ENCODE assay signal across 25 cellular contexts in genomic region chr1:155223017-155223416, GRCh38. TPM values are rescaled to one million over a fixed set of nuclear protein-coding genes. Genes with fewer than 3 reads are reported as not detected.
DNase-seq lines count a peak whose midpoint lies in the region; ATAC-seq, FAIRE-seq and TF ChIP-seq lines count a peak whose summit lies in the region.
"Had no signal": no experiment of that assay in that cellular context is flagged by ENCODE, and none has a peak within 500 bp of the region (broad histone marks: within the 10 kb centered on the region; RNA-seq: fewer than 3 reads in every experiment).

No MANE protein-coding gene starts in this region.

- no peak for TF ChIP-seq POLR2A in GM12878 (IDR thresholded peaks at IDR 0.05; ENCODE audit: low read depth, low read length)

- CTCF ChIA-PET in activated CD4-positive, alpha-beta memory T cell treated with anti-CD3 and anti-CD28 coated beads, Interleukin-2, amount 10 ng/mL, durations not matched to agents 7 days and 5 days (lab: Charles Lee) = interaction anchor here (1.8 to 3.1 kb wide), 3 partner anchors 15 to 50 kb away, joined by 4 to 17 read pairs (median 5); partner anchors contain the start of genes KRTCAP2, MTX1 and THBS3
- CTCF ChIA-PET in activated CD4-positive, alpha-beta memory T cell treated with anti-CD3 and anti-CD28 coated beads for 36 hours (lab: Charles Lee) = interaction anchor here (1.6 to 7.2 kb wide), 2 partner anchors 16 to 28 kb away, joined by 5 to 82 read pairs; partner anchors contain the start of genes MTX1 and THBS3
- CTCF ChIA-PET in GM12878 (lab: Yijun Ruan, JAX) = interaction anchor here (1.1 to 7.0 kb wide), 7 partner anchors 15 to 138 kb away, joined by 3 to 154 read pairs (median 21); partner anchors contain the start of genes KRTCAP2, MTX1 and THBS3

- peaks cover 66% of the 10 kb centered on the region for H3K4me1 Mint-ChIP-seq in activated CD4-positive, alpha-beta memory T cell treated with anti-CD3 and anti-CD28 coated beads, Interleukin-2, amount 10 ng/mL, durations not matched to agents 7 days and 5 days
- H3K4me1 Mint-ChIP-seq in activated CD4-positive, alpha-beta memory T cell treated with anti-CD3 and anti-CD28 coated beads for 36 hours (ENCODE audit: low read depth) = peaks cover 33% of the 10 kb centered on the region

- intact Hi-C loops in activated CD4-positive, alpha-beta memory T cell treated with anti-CD3 and anti-CD28 coated beads for 36 hours (cut with micrococcal nuclease) = no loop called here
- intact Hi-C loops in GM12878 (cut with micrococcal nuclease; ENCODE audit: unreplicated experiment) (no loop called here), dorsolateral prefrontal cortex (cut with DNase I) (no loop called here)

- H3K27me3 ChIP-seq in GM12878 (replicated peaks in 1 of 2; ENCODE audit: control insufficient read depth in 2 of 2, insufficient read depth in 2 of 2, low read length in 1 of 2) (no peaks in the 10 kb centered on the region), MG63 (no peaks in the 10 kb centered on the region), dorsolateral prefrontal cortex (no peaks in the 10 kb centered on the region)
- H3K27me3 ChIP-seq: testis had no signal

- peaks cover 39% of the 10 kb centered on the region for H3K4me1 ChIP-seq in GM12878 (ENCODE audit: control insufficient read depth, insufficient read depth, low read length)

- H3K9me3 Mint-ChIP-seq in activated CD4-positive, alpha-beta memory T cell treated with anti-CD3 and anti-CD28 coated beads, Interleukin-2, amount 10 ng/mL, durations not matched to agents 7 days and 5 days = no peaks in the 10 kb centered on the region
- H3K9me3 Mint-ChIP-seq in activated CD4-positive, alpha-beta memory T cell treated with anti-CD3 and anti-CD28 coated beads for 36 hours = no peaks in the 10 kb centered on the region
- H3K9me3 Mint-ChIP-seq: CD4-positive, alpha-beta memory T cell; nephron had no signal

- peak overlapping the region; percentile 10 for H3K27ac Mint-ChIP-seq in activated CD4-positive, alpha-beta memory T cell treated with anti-CD3 and anti-CD28 coated beads, Interleukin-2, amount 10 ng/mL, durations not matched to agents 7 days and 5 days
- no peak overlapping the region for H3K27ac Mint-ChIP-seq in activated CD4-positive, alpha-beta memory T cell treated with anti-CD3 and anti-CD28 coated beads for 36 hours
- H3K27ac Mint-ChIP-seq: activated naive CD8-positive, alpha-beta T cell had no signal

- TF ChIP-seq CTCF in GM12878 (IDR thresholded peaks at IDR 0.05 in 2 of 3, conservative IDR thresholded peaks at IDR 0.05 in 1 of 3; ENCODE audit: control insufficient read depth in 2 of 3, extremely low read depth in 1 of 3, insufficient read depth in 1 of 3, low read depth in 3 of 3, low read length in 3 of 3) (no peak), dorsolateral prefrontal cortex (IDR thresholded peaks at IDR 0.05 in 54 of 56, conservative IDR thresholded peaks at IDR 0.05 in 2 of 56; ENCODE audit: low read depth in 1 of 56, partially characterized antibody in 56 of 56) (no peak)

- no peak for DNase-seq in activated CD4-positive, alpha-beta memory T cell treated with anti-CD3 and anti-CD28 coated beads, Interleukin-2, amount 10 ng/mL, durations not matched to agents 7 days and 5 days
- DNase-seq in activated CD4-positive, alpha-beta memory T cell treated with anti-CD3 and anti-CD28 coated beads for 36 hours = no peak
- DNase-seq in NOMO-1 treated with dmso at 0.1 percent for 144 hours (lab: John Stamatoyannopoulos, UW; ENCODE audit: unreplicated experiment) (peak; percentile 32), GM12878 (ENCODE audit: low read depth, low spot score) (no peak), MG63 (no peak), NCI-H1436 treated with DMSO at 0.1 percent for 48 hours (lab: John Stamatoyannopoulos, UW) (no peak), mucosa of gallbladder (ENCODE audit: low spot score) (no peak), dorsolateral prefrontal cortex (no peak)
- DNase-seq: CD4-positive, alpha-beta memory T cell; DMS79 treated with DMSO at 0.1 percent for 48 hours; hypothalamus; NCI-H1048; NCI-H2081 treated with DMSO at 0.1 percent for 48 hours; NCI-H510A treated with DMSO at 0.1 percent for 48 hours; psoas muscle; small intestine; stimulated activated CD8-positive, alpha-beta memory T cell treated with anti-CD3 and anti-CD28 coated beads, Interleukin-4, amount 100 ng/mL, for 48 hours; SW 1271; testis had no signal

- H3K4me3 ChIP-seq in GM12878 (no peak overlapping the region), MG63 (no peak overlapping the region), dorsolateral prefrontal cortex (no peak overlapping the region)
- H3K4me3 ChIP-seq: psoas muscle, testis had no signal

- no peaks in the 10 kb centered on the region for H4K20me1 ChIP-seq in GM12878 (ENCODE audit: control insufficient read depth, insufficient read depth)

- H3K27ac ChIP-seq in GM12878 (ENCODE audit: control insufficient read depth, insufficient read depth) (0 out of 2 replicates have a peak overlapping the region, but pooled peaks have one; percentile 13), dorsolateral prefrontal cortex (no peak overlapping the region)
- H3K27ac ChIP-seq: psoas muscle, testis had no signal

- H3K9ac ChIP-seq in GM12878 (ENCODE audit: control insufficient read depth, insufficient read depth, low read length) = no peak overlapping the region

- H3K36me3 Mint-ChIP-seq in activated CD4-positive, alpha-beta memory T cell treated with anti-CD3 and anti-CD28 coated beads, Interleukin-2, amount 10 ng/mL, durations not matched to agents 7 days and 5 days (ENCODE audit: low read depth) = peaks cover 29% of the 10 kb centered on the region
- peaks cover 4% of the 10 kb centered on the region for H3K36me3 Mint-ChIP-seq in activated CD4-positive, alpha-beta memory T cell treated with anti-CD3 and anti-CD28 coated beads for 36 hours
- H3K36me3 Mint-ChIP-seq: activated naive CD8-positive, alpha-beta T cell had no signal

- 15% methylated on average over 8 of the region's 8 CpGs for WGBS in GM12878 (ENCODE audit: insufficient coverage, insufficient replicate concordance, low lambda C conversion rate, missing lambda C conversion rate)

- peaks cover 22% of the 10 kb centered on the region for H3K79me2 ChIP-seq in GM12878 (ENCODE audit: control insufficient read depth, insufficient read depth, low read length)

- SMC1A ChIA-PET in GM12878 (lab: Charles Lee; ENCODE audit: uncharacterized antibody, unreplicated experiment) = interaction anchor here (0.8 to 6.7 kb wide), 4 partner anchors 15 to 51 kb away, joined by 3 to 89 read pairs (median 4); partner anchors contain the start of genes KRTCAP2, MTX1 and THBS3

- H2AFZ ChIP-seq in GM12878 (ENCODE audit: control insufficient read depth, low read depth, low read length) = peak overlapping the region; percentile 48; the same call in 1 of the 2 replicates

- BruUV-seq in GM12878 (replicated peaks; lab: Mats Ljungman, UMichigan) = no TSS peak

- ATAC-seq in GM12878 = no peak
- ATAC-seq: Panc1, psoas muscle had no signal

- TF ChIP-seq RAD21 in GM12878 (IDR thresholded peaks at IDR 0.05; ENCODE audit: insufficient read depth, low read depth, low read length) = no peak

- peak overlapping the region; percentile 59; the same call in 1 of the 2 replicates for H3K4me2 ChIP-seq in GM12878 (ENCODE audit: control insufficient read depth, insufficient read depth)

- H3K36me3 ChIP-seq in GM12878 (ENCODE audit: control insufficient read depth in 2 of 2, insufficient read depth in 2 of 2, low read length in 1 of 2) (no peaks in the 10 kb centered on the region; a peak in 1 of 4 replicates), MG63 (peaks cover 6% of the 10 kb centered on the region)

- no peak for TF ChIP-seq EP300 in GM12878 (IDR thresholded peaks at IDR 0.05; ENCODE audit: borderline replicate concordance in 1 of 2, control insufficient read depth in 1 of 2, low read depth in 2 of 2, low read length in 2 of 2)

- in situ Hi-C loops in GM12878 (cut with MboI) = no loop called here

- FAIRE-seq in GM12878 (lab: Jason Lieb, UNC) = no peak
- FAIRE-seq: A204.1, H1, keratinocyte, small intestine had no signal

- RAD21 ChIA-PET in GM12878 (lab: Charles Lee; ENCODE audit: unreplicated experiment) = interaction anchor here (1.6 to 6.5 kb wide), 5 partner anchors 15 to 48 kb away, joined by 3 to 85 read pairs (median 7); partner anchors contain the start of genes MTX1 and THBS3

- POLR2A ChIA-PET in activated CD4-positive, alpha-beta memory T cell treated with anti-CD3 and anti-CD28 coated beads, Interleukin-2, amount 10 ng/mL, durations not matched to agents 7 days and 5 days (lab: Charles Lee) = interaction anchor here (1.9 to 3.8 kb wide), 2 partner anchors 15 to 30 kb away, joined by 6 to 26 read pairs; partner anchors contain the start of genes MTX1 and THBS3
- POLR2A ChIA-PET in activated CD4-positive, alpha-beta memory T cell treated with anti-CD3 and anti-CD28 coated beads for 36 hours (lab: Charles Lee) = no interaction called here
- POLR2A ChIA-PET in GM12878 (lab: Charles Lee) = interaction anchor here (0.5 to 6.9 kb wide), 4 partner anchors 15 to 635 kb away, joined by 4 to 84 read pairs (median 30); partner anchors contain the start of genes MTX1 and THBS3

- H3K9me3 ChIP-seq in GM12878 (replicated peaks; ENCODE audit: control insufficient read depth, insufficient read depth, low read length) (no peaks in the 10 kb centered on the region), MG63 (no peaks in the 10 kb centered on the region)
- H3K9me3 ChIP-seq: psoas muscle, testis had no signal

- H3K4me3 Mint-ChIP-seq in activated CD4-positive, alpha-beta memory T cell treated with anti-CD3 and anti-CD28 coated beads, Interleukin-2, amount 10 ng/mL, durations not matched to agents 7 days and 5 days = no peak overlapping the region
- no peak overlapping the region for H3K4me3 Mint-ChIP-seq in activated CD4-positive, alpha-beta memory T cell treated with anti-CD3 and anti-CD28 coated beads for 36 hours
- H3K4me3 Mint-ChIP-seq: activated naive CD8-positive, alpha-beta T cell; CD4-positive, alpha-beta memory T cell; nephron had no signal

- no peaks in the 10 kb centered on the region for H3K27me3 Mint-ChIP-seq in activated CD4-positive, alpha-beta memory T cell treated with anti-CD3 and anti-CD28 coated beads, Interleukin-2, amount 10 ng/mL, durations not matched to agents 7 days and 5 days
- no peaks in the 10 kb centered on the region for H3K27me3 Mint-ChIP-seq in activated CD4-positive, alpha-beta memory T cell treated with anti-CD3 and anti-CD28 coated beads for 36 hours
- H3K27me3 Mint-ChIP-seq: activated naive CD8-positive, alpha-beta T cell; CD4-positive, alpha-beta memory T cell had no signal

RNA-seq across cellular contexts. Expression of gene MTX1, which starts 14.5 kb away (rescaled TPM):
- total RNA-seq in activated CD4-positive, alpha-beta memory T cell treated with anti-CD3 and anti-CD28 coated beads, Interleukin-2, amount 10 ng/mL, durations not matched to agents 7 days and 5 days = 10 to 100 TPM; 41.2 to 43.1 TPM
- 10 to 100 TPM; 45.2 to 47.9 TPM for total RNA-seq in activated CD4-positive, alpha-beta memory T cell treated with anti-CD3 and anti-CD28 coated beads for 36 hours
- total RNA-seq in GM12878 (2013; cell fraction: nucleolus; rRNA removed) = 8.6 and 10.8 TPM in 2 replicates
- total RNA-seq in GM12878 (2014; rRNA removed) (82.7 and 92.0 TPM in 2 replicates), GM12878 (2014; rRNA removed; fragmentation: Illumina TruSeq; extraction: Trizol) (34.3 and 36.3 TPM in 2 replicates), GM12878 (2021) (42.9 and 47.4 TPM in 2 replicates), mucosa of gallbladder (31.3 TPM), dorsolateral prefrontal cortex (10 to 100 TPM; 13.5 to 26.7 (median 20.0) TPM)
- polyA plus RNA-seq in GM12878 (2011; ENCODE audit: low read depth) = 20.2 TPM
- polyA plus RNA-seq in GM12878 (2011; rRNA removed) (23.1 and 50.9 TPM in 2 replicates), GM12878 (2014; fragmentation: Illumina TruSeq; extraction: Trizol) (17.6 and 43.8 TPM in 2 replicates), GM12878 (2014; fragmentation: Nextera tagmentation; extraction: Ambion mirVana) (10 to 100 TPM; 15.8 to 25.5 TPM), GM12878 (2014; rRNA removed) (66.8 and 78.1 TPM in 2 replicates), GM12878 (2016; fragmentation: Nextera tagmentation; extraction: Ambion mirVana) (10 to 100 TPM; 72.7 to 74.5 TPM)
- 89.6 and 98.0 TPM in 2 replicates for polyA plus RNA-seq in GM12878 (2011; cell fraction: cytosol; rRNA removed)
- polyA plus RNA-seq in GM12878 (2011; cell fraction: nucleus; rRNA removed) = 55.7 and 58.1 TPM in 2 replicates
- polyA plus RNA-seq in GM12878 (2012) = 35.8 and 42.8 TPM in 2 replicates
- 23.8 and 50.1 TPM in 2 replicates for polyA minus RNA-seq in GM12878 (2011; rRNA and poly(A)+ RNA removed)
- polyA minus RNA-seq in GM12878 (2011; cell fraction: cytosol; rRNA and poly(A)+ RNA removed) = 25.9 and 28.2 TPM in 2 replicates
- 17.5 and 21.9 TPM in 2 replicates for polyA minus RNA-seq in GM12878 (2011; cell fraction: nucleus; rRNA and poly(A)+ RNA removed)
- 97.2 and 100 TPM in 2 replicates for total RNA-seq in MG63 (2014; rRNA removed; shearing (Covaris generic); ENCODE audit: low replicate concordance)

RNA-seq across cellular contexts. Expression of gene THBS3, which starts 15.3 kb away (rescaled TPM):
- total RNA-seq in activated CD4-positive, alpha-beta memory T cell treated with anti-CD3 and anti-CD28 coated beads, Interleukin-2, amount 10 ng/mL, durations not matched to agents 7 days and 5 days = 10 to 100 TPM; 30.7 to 32.3 TPM
- 10 to 100 TPM; 15.6 to 17.3 TPM for total RNA-seq in activated CD4-positive, alpha-beta memory T cell treated with anti-CD3 and anti-CD28 coated beads for 36 hours
- 7.2 and 7.8 TPM in 2 replicates for total RNA-seq in GM12878 (2013; cell fraction: nucleolus; rRNA removed)
- total RNA-seq in GM12878 (2014; rRNA removed) = 2.8 and 3.2 TPM in 2 replicates
- total RNA-seq in GM12878 (2014; rRNA removed; fragmentation: Illumina TruSeq; extraction: Trizol) = 1.3 and 1.9 TPM in 2 replicates
- total RNA-seq in GM12878 (2021) = 3.2 and 3.8 TPM in 2 replicates
- polyA plus RNA-seq in GM12878 (2011; ENCODE audit: low read depth) = 5.4 TPM
- 1.8 and 2.3 TPM in 2 replicates for polyA plus RNA-seq in GM12878 (2011; rRNA removed)
- polyA plus RNA-seq in GM12878 (2011; cell fraction: cytosol; rRNA removed) = 2.0 and 2.7 TPM in 2 replicates
- polyA plus RNA-seq in GM12878 (2011; cell fraction: nucleus; rRNA removed) = 19.0 and 24.1 TPM in 2 replicates
- polyA plus RNA-seq in GM12878 (2012) = 8.6 and 10.7 TPM in 2 replicates
- polyA plus RNA-seq in GM12878 (2014; fragmentation: Illumina TruSeq; extraction: Trizol) = 1.8 and 2.0 TPM in 2 replicates
- polyA plus RNA-seq in GM12878 (2014; fragmentation: Nextera tagmentation; extraction: Ambion mirVana) = 1 to 10 TPM in 1 of 2 experiments, under 1 TPM in 1; 0.66 to 1.2 TPM
- 3.1 and 3.6 TPM in 2 replicates for polyA plus RNA-seq in GM12878 (2014; rRNA removed)
- polyA plus RNA-seq in GM12878 (2016; fragmentation: Nextera tagmentation; extraction: Ambion mirVana) = 1 to 10 TPM in 1 of 2 experiments, under 1 TPM in 1; 0.88 to 2.0 TPM
- polyA minus RNA-seq in GM12878 (2011; rRNA and poly(A)+ RNA removed) = 2.8 and 2.9 TPM in 2 replicates
- polyA minus RNA-seq in GM12878 (2011; cell fraction: cytosol; rRNA and poly(A)+ RNA removed) = 1.1 and 2.3 TPM in 2 replicates
- polyA minus RNA-seq in GM12878 (2011; cell fraction: nucleus; rRNA and poly(A)+ RNA removed) = 2.5 and 3.1 TPM in 2 replicates
- total RNA-seq in MG63 (2014; rRNA removed; shearing (Covaris generic); ENCODE audit: low replicate concordance) = 9.1 and 11.0 TPM in 2 replicates
- 43.1 TPM for total RNA-seq in mucosa of gallbladder
- 10 to 100 TPM; 10.2 to 41.2 (median 21.5) TPM for total RNA-seq in dorsolateral prefrontal cortex

RNA-seq across cellular contexts. Expression of gene ENTREP3, which starts 32.3 kb away (rescaled TPM):
- 10 to 100 TPM; 26.3 to 27.3 TPM for total RNA-seq in activated CD4-positive, alpha-beta memory T cell treated with anti-CD3 and anti-CD28 coated beads, Interleukin-2, amount 10 ng/mL, durations not matched to agents 7 days and 5 days
- total RNA-seq in activated CD4-positive, alpha-beta memory T cell treated with anti-CD3 and anti-CD28 coated beads for 36 hours = 10 to 100 TPM; 32.9 to 34.1 TPM
- 10.8 and 12.7 TPM in 2 replicates for total RNA-seq in GM12878 (2013; cell fraction: nucleolus; rRNA removed)
- 5.0 TPM in 2 replicates for total RNA-seq in GM12878 (2014; rRNA removed)
- 1.6 and 1.7 TPM in 2 replicates for total RNA-seq in GM12878 (2014; rRNA removed; fragmentation: Illumina TruSeq; extraction: Trizol)
- 29.5 and 31.8 TPM in 2 replicates for total RNA-seq in GM12878 (2021)
- polyA plus RNA-seq in GM12878 (2011; ENCODE audit: low read depth) = 6.8 TPM
- 2.5 and 3.9 TPM in 2 replicates for polyA plus RNA-seq in GM12878 (2011; rRNA removed)
- 6.8 and 6.9 TPM in 2 replicates for polyA plus RNA-seq in GM12878 (2011; cell fraction: cytosol; rRNA removed)
- 20.4 and 23.2 TPM in 2 replicates for polyA plus RNA-seq in GM12878 (2011; cell fraction: nucleus; rRNA removed)
- polyA plus RNA-seq in GM12878 (2012) = 17.1 and 19.2 TPM in 2 replicates
- 3.2 and 6.4 TPM in 2 replicates for polyA plus RNA-seq in GM12878 (2014; fragmentation: Illumina TruSeq; extraction: Trizol)
- 1 to 10 TPM; 2.5 to 3.8 TPM for polyA plus RNA-seq in GM12878 (2014; fragmentation: Nextera tagmentation; extraction: Ambion mirVana)
- 13.8 and 19.7 TPM in 2 replicates for polyA plus RNA-seq in GM12878 (2014; rRNA removed)
- polyA plus RNA-seq in GM12878 (2016; fragmentation: Nextera tagmentation; extraction: Ambion mirVana) = 1 to 10 TPM; 2.8 to 3.7 TPM
- polyA minus RNA-seq in GM12878 (2011; rRNA and poly(A)+ RNA removed) = 2.8 and 3.9 TPM in 2 replicates
- polyA minus RNA-seq in GM12878 (2011; cell fraction: cytosol; rRNA and poly(A)+ RNA removed) = 4.9 and 7.1 TPM in 2 replicates
- 3.6 and 7.3 TPM in 2 replicates for polyA minus RNA-seq in GM12878 (2011; cell fraction: nucleus; rRNA and poly(A)+ RNA removed)
- 7.7 and 9.2 TPM in 2 replicates for total RNA-seq in MG63 (2014; rRNA removed; shearing (Covaris generic); ENCODE audit: low replicate concordance)
- total RNA-seq in mucosa of gallbladder = 49.0 TPM
- 10 to 100 TPM; 28.2 to 75.1 (median 42.6) TPM for total RNA-seq in dorsolateral prefrontal cortex

RNA-seq across cellular contexts. Expression of gene SCAMP3, which starts 39.1 kb away (rescaled TPM):
- 10 to 100 TPM; 87.5 to 91.9 TPM for total RNA-seq in activated CD4-positive, alpha-beta memory T cell treated with anti-CD3 and anti-CD28 coated beads, Interleukin-2, amount 10 ng/mL, durations not matched to agents 7 days and 5 days
- total RNA-seq in activated CD4-positive, alpha-beta memory T cell treated with anti-CD3 and anti-CD28 coated beads for 36 hours = 10 to 100 TPM; 89.6 to 91.7 TPM
- total RNA-seq in GM12878 (2013; cell fraction: nucleolus; rRNA removed) = 23.2 and 26.9 TPM in 2 replicates
- total RNA-seq in GM12878 (2014; rRNA removed) = 82.3 and 90.4 TPM in 2 replicates
- 14.2 and 17.2 TPM in 2 replicates for total RNA-seq in GM12878 (2014; rRNA removed; fragmentation: Illumina TruSeq; extraction: Trizol)
- total RNA-seq in GM12878 (2021) = 73.3 and 82.1 TPM in 2 replicates
- polyA plus RNA-seq in GM12878 (2011; ENCODE audit: low read depth) = 60.8 TPM
- 45.8 and 93.8 TPM in 2 replicates for polyA plus RNA-seq in GM12878 (2011; rRNA removed)
- 143 and 152 TPM in 2 replicates for polyA plus RNA-seq in GM12878 (2011; cell fraction: cytosol; rRNA removed)
- 98.8 and 99.2 TPM in 2 replicates for polyA plus RNA-seq in GM12878 (2011; cell fraction: nucleus; rRNA removed)
- 58.7 and 60.7 TPM in 2 replicates for polyA plus RNA-seq in GM12878 (2012)
- polyA plus RNA-seq in GM12878 (2014; fragmentation: Illumina TruSeq; extraction: Trizol) = 34.0 and 50.2 TPM in 2 replicates
- polyA plus RNA-seq in GM12878 (2014; fragmentation: Nextera tagmentation; extraction: Ambion mirVana) = 10 to 100 TPM; 55.1 to 84.1 TPM
- 133 and 143 TPM in 2 replicates for polyA plus RNA-seq in GM12878 (2014; rRNA removed)
- polyA plus RNA-seq in GM12878 (2016; fragmentation: Nextera tagmentation; extraction: Ambion mirVana) = 100 to 1,000 TPM; 128 to 130 TPM
- 62.3 and 83.5 TPM in 2 replicates for polyA minus RNA-seq in GM12878 (2011; rRNA and poly(A)+ RNA removed)
- 33.0 and 40.9 TPM in 2 replicates for polyA minus RNA-seq in GM12878 (2011; cell fraction: cytosol; rRNA and poly(A)+ RNA removed)
- 18.5 and 24.1 TPM in 2 replicates for polyA minus RNA-seq in GM12878 (2011; cell fraction: nucleus; rRNA and poly(A)+ RNA removed)
- total RNA-seq in MG63 (2014; rRNA removed; shearing (Covaris generic); ENCODE audit: low replicate concordance) = 116 TPM in 2 replicates
- 68.6 TPM for total RNA-seq in mucosa of gallbladder
- 10 to 100 TPM; 40.4 to 73.3 (median 49.7) TPM for total RNA-seq in dorsolateral prefrontal cortex

RNA-seq across cellular contexts. Expression of gene TRIM46, which starts 49.4 kb away (rescaled TPM):
- total RNA-seq in activated CD4-positive, alpha-beta memory T cell treated with anti-CD3 and anti-CD28 coated beads, Interleukin-2, amount 10 ng/mL, durations not matched to agents 7 days and 5 days = 10 to 100 TPM; 17.8 to 18.3 TPM
- 1 to 10 TPM; 6.3 to 7.1 TPM for total RNA-seq in activated CD4-positive, alpha-beta memory T cell treated with anti-CD3 and anti-CD28 coated beads for 36 hours
- 6.4 and 7.4 TPM in 2 replicates for total RNA-seq in GM12878 (2013; cell fraction: nucleolus; rRNA removed)
- total RNA-seq in GM12878 (2014; rRNA removed) (1.4 and 1.6 TPM in 2 replicates), GM12878 (2014; rRNA removed; fragmentation: Illumina TruSeq; extraction: Trizol) (0.69 and 0.89 TPM in 2 replicates), GM12878 (2021) (2.0 and 3.0 TPM in 2 replicates), mucosa of gallbladder (0.83 TPM), dorsolateral prefrontal cortex (10 to 100 TPM; 10.2 to 31.0 (median 19.3) TPM)
- polyA plus RNA-seq in GM12878 (2011; ENCODE audit: low read depth) = 0.33 TPM
- polyA plus RNA-seq in GM12878 (2011; rRNA removed) (0.65 and 0.90 TPM in 2 replicates), GM12878 (2014; fragmentation: Illumina TruSeq; extraction: Trizol) (0.33 and 1.1 TPM in 2 replicates), GM12878 (2014; fragmentation: Nextera tagmentation; extraction: Ambion mirVana) (under 1 TPM; 0.08 to 0.20 TPM), GM12878 (2014; rRNA removed) (3.1 and 4.2 TPM in 2 replicates), GM12878 (2016; fragmentation: Nextera tagmentation; extraction: Ambion mirVana) (1 to 10 TPM in 1 of 2 experiments, under 1 TPM in 1; 0.91 to 1.0 TPM)
- 1.8 and 2.2 TPM in 2 replicates for polyA plus RNA-seq in GM12878 (2011; cell fraction: cytosol; rRNA removed)
- 6.9 and 8.9 TPM in 2 replicates for polyA plus RNA-seq in GM12878 (2011; cell fraction: nucleus; rRNA removed)
- polyA plus RNA-seq in GM12878 (2012) = 0.42 and 0.69 TPM in 2 replicates
- 0.95 and 1.5 TPM in 2 replicates for polyA minus RNA-seq in GM12878 (2011; rRNA and poly(A)+ RNA removed)
- 0.73 and 0.80 TPM in 2 replicates for polyA minus RNA-seq in GM12878 (2011; cell fraction: cytosol; rRNA and poly(A)+ RNA removed)
- polyA minus RNA-seq in GM12878 (2011; cell fraction: nucleus; rRNA and poly(A)+ RNA removed) = 2.2 and 4.2 TPM in 2 replicates
- not detected in 2 replicates for total RNA-seq in MG63 (2014; rRNA removed; shearing (Covaris generic); ENCODE audit: low replicate concordance)
